8 cellular contexts compared by ENCODE assay signal in genomic region chr17:81400154-81400938, GRCh38. TPM values are rescaled to one million over a fixed set of nuclear protein-coding genes. Genes with fewer than 3 reads are reported as not detected.
A peak's percentile ranks its signal among the peaks of the same experiment; 100 is the strongest.
DNase-seq lines count a peak whose midpoint lies in the region; ATAC-seq and TF ChIP-seq lines count a peak whose summit lies in the region.

No MANE protein-coding gene starts in this region.

- POLR2A ChIA-PET in A673 (lab: Charles Lee; ENCODE audit: low non-redundant PET) (interaction anchor here (0.7 kb wide), 1 partner anchor 200 kb away, joined by 3 read pairs; no protein-coding TSS in a partner anchor), HEK293T (lab: Yijun Ruan, JAX) (interaction anchor here (1.0 kb wide), 1 partner anchor 104 kb away, joined by 3 read pairs; no protein-coding TSS in a partner anchor)

- intact Hi-C loops in A673 (cut with micrococcal nuclease; ENCODE audit: unreplicated experiment) (no loop called here), psoas muscle (cut with DNase I) (loop anchor here in 1 of 2 donors (5.0 kb wide), 1 partner anchor 82 kb away; no protein-coding TSS in a partner anchor)

- H3K36me3 Mint-ChIP-seq in activated naive CD8-positive, alpha-beta T cell treated with anti-CD3 and anti-CD28 coated beads, Interleukin-2, amount 50 U/mL, for 24 hours (ENCODE audit: low read depth), result no peaks in the 10 kb centered on the region

- H3K27ac ChIP-seq in A673 (ENCODE audit: low read depth, low read length, poor library complexity, severe bottlenecking), result peak overlapping the region; percentile 100
- H3K27ac ChIP-seq in right atrium auricular region, result peak overlapping the region; percentile 95 to 98
- H3K27ac ChIP-seq in psoas muscle, result peak overlapping the region; percentile 99

- H3K27me3 Mint-ChIP-seq in activated naive CD8-positive, alpha-beta T cell treated with anti-CD3 and anti-CD28 coated beads, Interleukin-2, amount 50 U/mL, for 24 hours, result peaks cover 63% of the 10 kb centered on the region

- ATAC-seq in activated naive CD8-positive, alpha-beta T cell treated with anti-CD3 and anti-CD28 coated beads, Interleukin-2, amount 50 U/mL, for 24 hours, result no peak
- ATAC-seq in psoas muscle (peak; percentile 20 to 66 (median 31)), GM21619 (IDR thresholded peaks at IDR 0.05; ENCODE audit: unreplicated experiment) (no peak), GM18868 (IDR thresholded peaks at IDR 0.05; ENCODE audit: unreplicated experiment) (no peak)

- peaks cover 4% of the 10 kb centered on the region for H3K36me3 ChIP-seq in A673 (ENCODE audit: insufficient read depth, low read length, poor library complexity, severe bottlenecking)
- H3K36me3 ChIP-seq in right atrium auricular region, result no peaks in the 10 kb centered on the region
- no peaks in the 10 kb centered on the region for H3K36me3 ChIP-seq in psoas muscle (ENCODE audit: insufficient read depth in 1 of 2, low read depth in 1 of 2)

- H3K9me3 ChIP-seq in A673 (ENCODE audit: low read depth, low read length, poor library complexity, severe bottlenecking), result no peaks in the 10 kb centered on the region
- H3K9me3 ChIP-seq in right atrium auricular region, result no peaks in the 10 kb centered on the region
- H3K9me3 ChIP-seq in psoas muscle, result no peaks in the 10 kb centered on the region

- H3K4me1 ChIP-seq in A673 (ENCODE audit: insufficient read depth, low read length, poor library complexity, severe bottlenecking) (peaks cover 46% of the 10 kb centered on the region), right atrium auricular region (peaks cover 6 to 58% of the 10 kb centered on the region in 2 donors), psoas muscle (peaks cover 46% of the 10 kb centered on the region)

- H3K27ac Mint-ChIP-seq in activated naive CD8-positive, alpha-beta T cell treated with anti-CD3 and anti-CD28 coated beads, Interleukin-2, amount 50 U/mL, for 24 hours, result no peak overlapping the region

- peak overlapping the region; percentile 60 for H3K4me3 Mint-ChIP-seq in activated naive CD8-positive, alpha-beta T cell treated with anti-CD3 and anti-CD28 coated beads, Interleukin-2, amount 50 U/mL, for 24 hours

- DNase-seq in A673 (ENCODE audit: low spot score), result peak; percentile 92
- DNase-seq in HEK293T (ENCODE audit: extremely low spot score), result no peak
- DNase-seq in activated naive CD8-positive, alpha-beta T cell treated with anti-CD3 and anti-CD28 coated beads, Interleukin-2, amount 50 U/mL, for 24 hours, result no peak
- DNase-seq in right atrium auricular region (ENCODE audit: low spot score), result no peak
- peak; percentile 56 to 84 for DNase-seq in psoas muscle
- no peak for DNase-seq in germinal center (ENCODE audit: low spot score)

- WGBS in psoas muscle, 3 donors, result 4 to 8% (median 5%) methylated on average over 55 to 65 of the region's 65 CpGs

- H3K9me3 Mint-ChIP-seq in activated naive CD8-positive, alpha-beta T cell treated with anti-CD3 and anti-CD28 coated beads, Interleukin-2, amount 50 U/mL, for 24 hours, result no peaks in the 10 kb centered on the region

- H3K27me3 ChIP-seq in A673 (replicated peaks; ENCODE audit: insufficient read depth, low read depth, low read length, poor library complexity) (no peaks in the 10 kb centered on the region), right atrium auricular region (no peaks in the 10 kb centered on the region), psoas muscle (ENCODE audit: insufficient read depth in 3 of 3, low read length in 2 of 3) (no peaks in the 10 kb centered on the region)

- BruUV-seq in A673 (replicated peaks; lab: Mats Ljungman, UMichigan), result no TSS peak

- TF ChIP-seq CTCF in A673 (conservative IDR thresholded peaks at IDR 0.05; ENCODE audit: low read depth, low read length) (no peak), right atrium auricular region (IDR thresholded peaks at IDR 0.05) (no peak), psoas muscle (IDR thresholded peaks at IDR 0.05) (no peak)

- CTCF ChIA-PET in A673 (lab: Charles Lee), result no interaction called here
- CTCF ChIA-PET in HEK293T (lab: Yijun Ruan, JAX), result interaction anchor here (1.4 kb wide), 1 partner anchor 84 kb away, joined by 5 read pairs; no protein-coding TSS in a partner anchor

- peak overlapping the region; percentile 96 for H3K4me3 ChIP-seq in A673 (ENCODE audit: low read depth, low read length, poor library complexity, severe bottlenecking)
- H3K4me3 ChIP-seq in right atrium auricular region, result peak overlapping the region; percentile 54 to 77
- peak overlapping the region; percentile 76 for H3K4me3 ChIP-seq in psoas muscle

- peaks cover 22% of the 10 kb centered on the region for H3K4me1 Mint-ChIP-seq in activated naive CD8-positive, alpha-beta T cell treated with anti-CD3 and anti-CD28 coated beads, Interleukin-2, amount 50 U/mL, for 24 hours

TF ChIP-seq in HEK293T, 16 proteins besides CTCF, POLR2A, EP300 and RAD21:
- TF ChIP-seq CTBP1 (IDR thresholded peaks at IDR 0.05; ENCODE audit: borderline replicate concordance), result no peak
- TF ChIP-seq L3MBTL2 (conservative IDR thresholded peaks at IDR 0.05), result peak; percentile 52

RNA-seq across cellular contexts. Expression of gene BAHCC1, which starts 5.1 kb away (rescaled TPM):
- 74.2 and 80.6 TPM in 2 replicates for total RNA-seq in A673 (2021)
- total RNA-seq in right atrium auricular region, result 10 to 100 TPM in 1 of 2 donors, 1 to 10 TPM in 1; 5.8 to 12.7 TPM
- 10 to 100 TPM in 1 of 4 donors, 1 to 10 TPM in 3; 6.0 to 10.7 (median 7.7) TPM for total RNA-seq in psoas muscle
- polyA plus RNA-seq in psoas muscle, result 1 to 10 TPM; 2.8 to 6.6 (median 4.1) TPM

Comparison
In these comparisons a context has a peak if more than half of its experiments do, and no peak if none do; other contexts are left out.
1. DNase-seq: peak in A673 (single experiment) and psoas muscle (2 of 2); none in HEK293T (single experiment), activated naive CD8-positive, alpha-beta T cell treated with anti-CD3 and anti-CD28 coated beads, Interleukin-2, amount 50 U/mL, for 24 hours (single experiment), right atrium auricular region (single experiment) and germinal center (single experiment).
2. ATAC-seq: peak in psoas muscle (4 of 4); none in activated naive CD8-positive, alpha-beta T cell treated with anti-CD3 and anti-CD28 coated beads, Interleukin-2, amount 50 U/mL, for 24 hours (single experiment), GM21619 (single experiment) and GM18868 (single experiment).
3. Peak in every context shown above with its lines, with median percentiles within 50 percentile points of each other: H3K27ac ChIP-seq and H3K4me3 ChIP-seq.